8 cellular contexts compared by ENCODE assay signal in the genomic region with DNA sequence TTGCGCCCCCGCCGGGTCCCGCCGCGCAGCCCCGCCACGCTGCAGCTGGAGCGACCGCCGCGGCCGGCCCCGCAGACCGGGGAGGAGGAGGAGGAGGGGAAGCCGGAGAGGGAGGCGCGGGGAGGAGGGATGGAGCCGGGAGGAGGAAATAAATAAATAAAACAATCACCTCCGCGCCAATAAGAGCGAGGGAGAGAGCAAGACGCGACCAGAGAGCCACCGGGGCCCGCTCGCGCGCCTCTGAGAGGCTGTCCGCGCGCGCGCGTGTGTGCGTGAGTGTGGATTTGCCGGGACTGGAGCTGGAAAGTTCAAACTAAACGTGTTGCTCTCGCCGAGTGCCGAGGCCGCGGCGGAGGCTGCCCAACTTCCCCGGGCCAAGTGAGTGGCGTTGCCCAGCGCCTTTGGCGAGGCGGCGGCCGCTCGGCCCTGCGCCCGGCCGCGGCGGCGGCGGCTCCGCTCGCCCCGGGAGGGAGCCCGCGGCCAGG.
DNase-seq lines count a peak whose midpoint lies in the region; ATAC-seq and TF ChIP-seq lines count a peak whose summit lies in the region.

No MANE protein-coding gene starts in this region.

- H3K9me3 ChIP-seq in A673 (ENCODE audit: low read depth, low read length, poor library complexity, severe bottlenecking) (no peaks in the 10 kb centered on the region), HUES6 (ENCODE audit: control insufficient read depth, insufficient read depth, low read depth, low read length) (no peaks in the 10 kb centered on the region), WERI-Rb-1 (ENCODE audit: severe bottlenecking) (no peaks in the 10 kb centered on the region), gastroesophageal sphincter (no peaks in the 10 kb centered on the region), ovary (no peaks in the 10 kb centered on the region)

- TF ChIP-seq POLR2A in gastroesophageal sphincter (IDR thresholded peaks at IDR 0.05) = no peak
- TF ChIP-seq POLR2A in ovary (IDR thresholded peaks at IDR 0.05) = no peak

- H3K9me3 Mint-ChIP-seq in natural killer cell treated with Interleukin-12 subunit alpha and Interleukin-12 subunit beta and Interleukin-15 and Interleukin-18, amount 100 ng/mL, for 72 hours = no peaks in the 10 kb centered on the region

- CTCF ChIA-PET in A673 (lab: Charles Lee) = no interaction called here

- peak overlapping the region; percentile 59 for H3K9ac ChIP-seq in HUES6 (ENCODE audit: low read length)

- no peaks in the 10 kb centered on the region for H3K4me1 Mint-ChIP-seq in natural killer cell treated with Interleukin-12 subunit alpha and Interleukin-12 subunit beta and Interleukin-15 and Interleukin-18, amount 100 ng/mL, for 72 hours (ENCODE audit: low read depth in 2 of 2)

- H3K36me3 ChIP-seq in A673 (ENCODE audit: insufficient read depth, low read length, poor library complexity, severe bottlenecking) = no peaks in the 10 kb centered on the region
- H3K36me3 ChIP-seq in HUES6 (ENCODE audit: control insufficient read depth, insufficient read depth, low read length) = no peaks in the 10 kb centered on the region
- no peaks in the 10 kb centered on the region for H3K36me3 ChIP-seq in WERI-Rb-1
- no peaks in the 10 kb centered on the region for H3K36me3 ChIP-seq in gastroesophageal sphincter
- no peaks in the 10 kb centered on the region for H3K36me3 ChIP-seq in ovary

- BruUV-seq in A673 (replicated peaks; lab: Mats Ljungman, UMichigan) = no TSS peak

- TF ChIP-seq CTCF in A673 (conservative IDR thresholded peaks at IDR 0.05; ENCODE audit: low read depth, low read length) (no peak), WERI-Rb-1 (IDR thresholded peaks at IDR 0.05; ENCODE audit: low read depth, low read length) (0 out of 2 replicates have a peak, but pooled peaks have one; percentile 1), gastroesophageal sphincter (IDR thresholded peaks at IDR 0.05) (no peak), ovary (IDR thresholded peaks at IDR 0.05) (no peak)

- POLR2A ChIA-PET in A673 (lab: Charles Lee; ENCODE audit: low non-redundant PET) = no interaction called here

- peak; percentile 36 for ATAC-seq in GM18868 (IDR thresholded peaks at IDR 0.05; ENCODE audit: unreplicated experiment)
- ATAC-seq in gastroesophageal sphincter = peak; percentile 12
- ATAC-seq in HG03108 (IDR thresholded peaks at IDR 0.05; ENCODE audit: unreplicated experiment) = no peak
- ATAC-seq in natural killer cell treated with Interleukin-12 subunit alpha and Interleukin-12 subunit beta and Interleukin-15 and Interleukin-18, amount 100 ng/mL, for 72 hours = no peak

- H3K27me3 ChIP-seq in A673 (replicated peaks; ENCODE audit: insufficient read depth, low read depth, low read length, poor library complexity) (peaks cover 38% of the 10 kb centered on the region), HUES6 (ENCODE audit: control insufficient read depth, insufficient read depth, low read length) (peaks cover 48% of the 10 kb centered on the region), WERI-Rb-1 (ENCODE audit: insufficient read depth, low read depth, severe bottlenecking) (peaks cover 6% of the 10 kb centered on the region), gastroesophageal sphincter (peaks cover 81% of the 10 kb centered on the region), ovary (no peaks in the 10 kb centered on the region)

- no peak for TF ChIP-seq EP300 in gastroesophageal sphincter (IDR thresholded peaks at IDR 0.05)
- TF ChIP-seq EP300 in ovary (IDR thresholded peaks at IDR 0.05) = no peak

- DNase-seq in A673 (ENCODE audit: low spot score) = peak; percentile 77
- peak; percentile 69 for DNase-seq in WERI-Rb-1
- DNase-seq in ovary = peak in 3 of 5 donors; percentile 11 to 45 (median 29)
- no peak for DNase-seq in natural killer cell treated with Interleukin-12 subunit alpha and Interleukin-12 subunit beta and Interleukin-15 and Interleukin-18, amount 100 ng/mL, for 72 hours (ENCODE audit: low spot score)

- H3K4me3 Mint-ChIP-seq in natural killer cell treated with Interleukin-12 subunit alpha and Interleukin-12 subunit beta and Interleukin-15 and Interleukin-18, amount 100 ng/mL, for 72 hours = no peak overlapping the region

- intact Hi-C loops in A673 (cut with micrococcal nuclease; ENCODE audit: unreplicated experiment) = loop anchor here (2.0 kb wide), 1 partner anchor 608 kb away; no protein-coding TSS in a partner anchor
- intact Hi-C loops in ovary (cut with DNase I) = no loop called here

- no peak overlapping the region for H3K27ac ChIP-seq in A673 (ENCODE audit: low read depth, low read length, poor library complexity, severe bottlenecking)
- H3K27ac ChIP-seq in HUES6 (ENCODE audit: low read depth, low read length) = no peak overlapping the region
- no peak overlapping the region for H3K27ac ChIP-seq in WERI-Rb-1
- H3K27ac ChIP-seq in gastroesophageal sphincter = no peak overlapping the region
- H3K27ac ChIP-seq in ovary = no peak overlapping the region

- H3K36me3 Mint-ChIP-seq in natural killer cell treated with Interleukin-12 subunit alpha and Interleukin-12 subunit beta and Interleukin-15 and Interleukin-18, amount 100 ng/mL, for 72 hours = peaks cover 4% of the 10 kb centered on the region

- H3K27me3 Mint-ChIP-seq in natural killer cell treated with Interleukin-12 subunit alpha and Interleukin-12 subunit beta and Interleukin-15 and Interleukin-18, amount 100 ng/mL, for 72 hours = peaks cover 13 to 18% of the 10 kb centered on the region in 2 donors

- H3K4me1 ChIP-seq in A673 (ENCODE audit: insufficient read depth, low read length, poor library complexity, severe bottlenecking) = no peaks in the 10 kb centered on the region
- H3K4me1 ChIP-seq in HUES6 (ENCODE audit: control insufficient read depth, insufficient read depth, low read length) = no peaks in the 10 kb centered on the region
- H3K4me1 ChIP-seq in gastroesophageal sphincter = peaks cover 0 to 25% (median 6%) of the 10 kb centered on the region in 3 donors
- peaks cover 11% of the 10 kb centered on the region for H3K4me1 ChIP-seq in ovary (ENCODE audit: insufficient read depth)

- 1 to 2% methylated on average over 15 to 26 of the region's 64 CpGs for WGBS in gastroesophageal sphincter (ENCODE audit: low coverage in 1 of 2), 2 donors
- WGBS in ovary, 3 donors = 0 to 1% (median 0%) methylated on average over 64 of the region's 64 CpGs

- H3K27ac Mint-ChIP-seq in natural killer cell treated with Interleukin-12 subunit alpha and Interleukin-12 subunit beta and Interleukin-15 and Interleukin-18, amount 100 ng/mL, for 72 hours = no peak overlapping the region

- H3K4me3 ChIP-seq in A673 (ENCODE audit: low read depth, low read length, poor library complexity, severe bottlenecking) (peak overlapping the region; percentile 58), HUES6 (ENCODE audit: low read depth, low read length) (peak overlapping the region; percentile 88), WERI-Rb-1 (ENCODE audit: low read depth, low read length) (peak overlapping the region; percentile 62), gastroesophageal sphincter (peak overlapping the region; percentile 16 to 55), ovary (peak overlapping the region; percentile 27)

Comparison
In these comparisons a context has a peak if more than half of its experiments do, and no peak if none do; other contexts are left out.
1. H3K4me3 ChIP-seq: peak in every context shown above with its lines; median percentile 88 in HUES6; 62 in WERI-Rb-1; 58 in A673; 36 in gastroesophageal sphincter; 27 in ovary.
2. ATAC-seq: peak in GM18868 (single experiment) and gastroesophageal sphincter (single experiment); none in HG03108 (single experiment) and natural killer cell treated with Interleukin-12 subunit alpha and Interleukin-12 subunit beta and Interleukin-15 and Interleukin-18, amount 100 ng/mL, for 72 hours (0 of 2).